In the genomic region with DNA sequence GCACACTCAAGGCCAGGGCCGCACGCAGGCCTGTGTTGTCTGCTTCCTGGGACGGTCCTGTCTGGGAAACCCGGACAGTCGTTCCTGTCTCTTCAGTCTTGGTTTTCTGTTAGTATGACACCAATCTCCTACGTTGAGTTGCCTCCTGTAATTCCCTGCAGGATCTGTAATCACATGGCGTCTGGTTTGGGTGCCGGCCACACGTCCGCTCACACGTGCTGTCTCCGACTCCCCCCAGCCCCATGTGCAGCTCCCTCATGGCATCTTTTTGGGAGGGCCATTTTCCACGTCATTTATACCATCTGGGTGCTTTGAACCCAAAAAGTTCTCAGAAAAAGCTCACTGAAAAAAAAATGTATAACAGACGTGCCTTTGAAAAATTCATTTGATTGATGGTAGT, we compare ENCODE assay signal across 28 cellular contexts.
"Had no signal": no experiment of that assay in that cellular context is flagged by ENCODE, and none has a peak within 500 bp of the region (broad histone marks: within the 10 kb centered on the region; RNA-seq: fewer than 3 reads in every experiment).

No MANE protein-coding gene starts in this region.

- ATAC-seq: activated CD8-positive, alpha-beta T cell treated with anti-CD3 and anti-CD28 coated beads for 36 hours; activated naive CD8-positive, alpha-beta T cell treated with anti-CD3 and anti-CD28 coated beads, Interleukin-2, amount 50 U/mL, for 24 hours; activated T-cell treated with anti-CD3 and anti-CD28 coated beads, Interleukin-2, amount 50 U/mL, for 4 hours; activated T-helper 17 cell treated with anti-CD3 and anti-CD28 coated beads, Interleukin-2, amount 50 U/mL, for 72 hours; heart right ventricle; psoas muscle; SK-N-SH treated with all-trans-retinoic acid at 6 μM for 48 hours; stimulated activated naive B cell treated with anti-CD40 and anti-IgM and Interleukin-4, amounts not matched to agents 10 μg/mL and 1 μg/mL and 100 μg/mL, for 72 hours; WTC11 had no signal

- H3K27ac Mint-ChIP-seq: activated CD8-positive, alpha-beta T cell treated with anti-CD3 and anti-CD28 coated beads for 36 hours; activated naive CD4-positive, alpha-beta T cell treated with anti-CD3 and anti-CD28 coated beads, Interleukin-2, amount 50 U/mL, for 24 hours; activated naive CD8-positive, alpha-beta T cell treated with anti-CD3 and anti-CD28 coated beads, Interleukin-2, amount 50 U/mL, for 24 hours; activated T-helper 17 cell treated with anti-CD3 and anti-CD28 coated beads, Interleukin-2, amount 50 U/mL, for 72 hours; naive B cell; stimulated activated naive B cell treated with anti-CD40 and anti-IgM and Interleukin-4, amounts not matched to agents 10 μg/mL and 1 μg/mL and 100 μg/mL, for 72 hours; WTC11 had no signal

- H3K36me3 ChIP-seq: esophagus muscularis mucosa, heart right ventricle, left ventricle myocardium inferior, ovary, stomach, suprapubic skin, tibial artery had no signal

- H3K4me1 ChIP-seq: foreskin keratinocyte, suprapubic skin, tibial artery had no signal

- H3K27me3 ChIP-seq: foreskin keratinocyte, ovary had no signal

- DNase-seq: activated CD4-positive, alpha-beta T cell treated with anti-CD3 and anti-CD28 coated beads for 1 hour; activated CD4-positive, alpha-beta T cell treated with anti-CD3 and anti-CD28 coated beads, Interleukin-2, amount 50 U/mL, for 1 hour; activated CD8-positive, alpha-beta T cell treated with anti-CD3 and anti-CD28 coated beads for 36 hours; activated gamma-delta T cell treated with Interleukin-2 at 50 U/mL for 16 hours; activated naive CD8-positive, alpha-beta T cell treated with anti-CD3 and anti-CD28 coated beads, Interleukin-2, amount 50 U/mL, for 24 hours; activated T-cell treated with anti-CD3 and anti-CD28 coated beads, Interleukin-2, amount 50 U/mL, for 4 hours; amygdala; dermis blood vessel endothelial cell; effector CD4-positive, alpha-beta T cell; foreskin keratinocyte; heart right ventricle; left ventricle myocardium inferior; mammary epithelial cell; naive B cell; ovary; stimulated activated CD4-positive, alpha-beta T cell treated with anti-CD3 and anti-CD28 coated beads, Interleukin-15, amount 100 ng/mL, for 24 hours; stimulated activated CD4-positive, alpha-beta T cell treated with anti-CD3 and anti-CD28 coated beads, Interleukin-2, amount 100 ng/mL, for 24 hours; stimulated activated naive B cell treated with anti-CD40 and anti-IgM and Interleukin-4, amounts not matched to agents 10 μg/mL and 1 μg/mL and 100 μg/mL, for 72 hours; stomach; T-helper 2 cell; tibial artery had no signal

- H3K9me3 Mint-ChIP-seq: activated CD8-positive, alpha-beta T cell treated with anti-CD3 and anti-CD28 coated beads for 36 hours; activated naive CD4-positive, alpha-beta T cell treated with anti-CD3 and anti-CD28 coated beads, Interleukin-2, amount 50 U/mL, for 24 hours; activated naive CD8-positive, alpha-beta T cell treated with anti-CD3 and anti-CD28 coated beads, Interleukin-2, amount 50 U/mL, for 24 hours; activated T-cell treated with anti-CD3 and anti-CD28 coated beads, Interleukin-2, amount 50 U/mL, for 4 hours; activated T-helper 17 cell treated with anti-CD3 and anti-CD28 coated beads, Interleukin-2, amount 50 U/mL, for 72 hours; naive B cell; WTC11 had no signal

- H3K4me3 Mint-ChIP-seq: activated CD8-positive, alpha-beta T cell treated with anti-CD3 and anti-CD28 coated beads for 36 hours; activated naive CD4-positive, alpha-beta T cell treated with anti-CD3 and anti-CD28 coated beads, Interleukin-2, amount 50 U/mL, for 24 hours; activated naive CD8-positive, alpha-beta T cell treated with anti-CD3 and anti-CD28 coated beads, Interleukin-2, amount 50 U/mL, for 24 hours; activated T-cell treated with anti-CD3 and anti-CD28 coated beads, Interleukin-2, amount 50 U/mL, for 4 hours; activated T-helper 17 cell treated with anti-CD3 and anti-CD28 coated beads, Interleukin-2, amount 50 U/mL, for 72 hours; naive B cell; stimulated activated naive B cell treated with anti-CD40 and anti-IgM and Interleukin-4, amounts not matched to agents 10 μg/mL and 1 μg/mL and 100 μg/mL, for 72 hours; WTC11 had no signal

- H3K27me3 Mint-ChIP-seq: activated naive CD8-positive, alpha-beta T cell treated with anti-CD3 and anti-CD28 coated beads, Interleukin-2, amount 50 U/mL, for 24 hours had no signal

- H3K4me3 ChIP-seq: esophagus muscularis mucosa, heart right ventricle, left ventricle myocardium inferior, ovary, psoas muscle, stomach, suprapubic skin, tibial artery had no signal

- H3K36me3 Mint-ChIP-seq: activated naive CD4-positive, alpha-beta T cell treated with anti-CD3 and anti-CD28 coated beads, Interleukin-2, amount 50 U/mL, for 24 hours; naive B cell; stimulated activated naive B cell treated with anti-CD40 and anti-IgM and Interleukin-4, amounts not matched to agents 10 μg/mL and 1 μg/mL and 100 μg/mL, for 72 hours; WTC11 had no signal

- H3K27ac ChIP-seq: esophagus muscularis mucosa, foreskin keratinocyte, heart right ventricle, left ventricle myocardium inferior, ovary, psoas muscle, stomach, suprapubic skin, tibial artery had no signal

- H3K9me3 ChIP-seq: esophagus muscularis mucosa, heart right ventricle, left ventricle myocardium inferior, ovary, psoas muscle, stomach, suprapubic skin, tibial artery had no signal
